ENCODE assay signal across 22 cellular contexts in genomic region chr1:50994997-50995396, GRCh38. TPM values are rescaled to one million over a fixed set of nuclear protein-coding genes. Genes with fewer than 3 reads are reported as not detected.
A peak's percentile ranks its signal among the peaks of the same experiment; 100 is the strongest.
DNase-seq lines count a peak whose midpoint lies in the region; ATAC-seq, FAIRE-seq and TF ChIP-seq lines count a peak whose summit lies in the region.
"Had no signal": no experiment of that assay in that cellular context is flagged by ENCODE, and none has a peak within 500 bp of the region (broad histone marks: within the 10 kb centered on the region; RNA-seq: fewer than 3 reads in every experiment).

No MANE protein-coding gene starts in this region.

- no peaks in the 10 kb centered on the region for H3K9me3 Mint-ChIP-seq in T-helper 2 cell treated with Interferon-gamma antibody and Interleukin-4, amounts not matched to agents 5 μg/mL and 100 μg/mL, for 36 hours
- H3K9me3 Mint-ChIP-seq: CD4-positive, alpha-beta T cell had no signal

- H3K9ac ChIP-seq in IMR-90 (ENCODE audit: low read depth, low read length) (no peak overlapping the region), K562 (ENCODE audit: insufficient read depth in 1 of 2, low read depth in 2 of 2, low read length in 2 of 2) (no peak overlapping the region), subcutaneous abdominal adipose tissue (ENCODE audit: low read length in 5 of 5) (no peak overlapping the region)
- H3K9ac ChIP-seq: BLaER1 treated with 17β-estradiol and CSF1 and Interleukin-3, amounts not matched to agents 10 nM and 100 nM had no signal

- H3K4me3 ChIP-seq in A549, result no peak overlapping the region
- no peak overlapping the region for H3K4me3 ChIP-seq in IMR-90 (ENCODE audit: insufficient read depth, low read depth, low read length)
- no peak overlapping the region for H3K4me3 ChIP-seq in K562
- no peak overlapping the region for H3K4me3 ChIP-seq in subcutaneous abdominal adipose tissue (ENCODE audit: low read depth in 1 of 5, low read length in 5 of 5)
- no peak overlapping the region for H3K4me3 ChIP-seq in foreskin fibroblast (ENCODE audit: low read depth in 1 of 2, low read length in 2 of 2)
- H3K4me3 ChIP-seq: BLaER1 treated with 17β-estradiol and CSF1 and Interleukin-3, amounts not matched to agents 10 nM and 100 nM had no signal

- H4K91ac ChIP-seq in IMR-90 (ENCODE audit: insufficient read depth, low read depth, low read length), result no peak overlapping the region

- FAIRE-seq in A549 (lab: Jason Lieb, UNC) (no peak), K562 (lab: Jason Lieb, UNC) (no peak)
- FAIRE-seq: D721Med, G401.6, GM12891, GM19239 had no signal

- no peaks in the 10 kb centered on the region for H3K79me2 ChIP-seq in K562 (ENCODE audit: control insufficient read depth, insufficient read depth, low read length)

- in situ Hi-C loops in IMR-90 (cut with MboI; ENCODE audit: low sequenced_read_pairs) (no loop called here), K562 (cut with MboI) (no loop called here)

- H3K36me3 ChIP-seq in IMR-90 (ENCODE audit: control insufficient read depth, insufficient read depth, low read length) (no peaks in the 10 kb centered on the region), K562 (ENCODE audit: control insufficient read depth, insufficient read depth, low read length) (no peaks in the 10 kb centered on the region), subcutaneous abdominal adipose tissue (ENCODE audit: control insufficient read depth in 5 of 5, insufficient read depth in 5 of 5, low read length in 5 of 5) (no peaks in the 10 kb centered on the region)
- H3K36me3 ChIP-seq: BLaER1 treated with 17β-estradiol and CSF1 and Interleukin-3, amounts not matched to agents 10 nM and 100 nM had no signal

- no peaks in the 10 kb centered on the region for H3K4me1 Mint-ChIP-seq in T-helper 2 cell treated with Interferon-gamma antibody and Interleukin-4, amounts not matched to agents 5 μg/mL and 100 μg/mL, for 36 hours (ENCODE audit: low read depth)

- H2AK5ac ChIP-seq in IMR-90 (ENCODE audit: low read depth, low read length), result no peak overlapping the region

- H3K9me3 ChIP-seq in A549, result no peaks in the 10 kb centered on the region
- H3K9me3 ChIP-seq in IMR-90 (ENCODE audit: control insufficient read depth, insufficient read depth, low read length), result no peaks in the 10 kb centered on the region
- no peaks in the 10 kb centered on the region; the same call in 1 of the 2 replicates for H3K9me3 ChIP-seq in K562 (replicated peaks; ENCODE audit: control insufficient read depth, insufficient read depth, low read depth, low read length)
- no peaks in the 10 kb centered on the region for H3K9me3 ChIP-seq in subcutaneous abdominal adipose tissue (ENCODE audit: control insufficient read depth in 5 of 5, low read length in 5 of 5)
- H3K9me3 ChIP-seq: Caco-2 had no signal

- no peak for TF ChIP-seq RAD21 in A549 (conservative IDR thresholded peaks at IDR 0.05 in 1 of 2, IDR thresholded peaks at IDR 0.05 in 1 of 2)
- TF ChIP-seq RAD21 in IMR-90 (IDR thresholded peaks at IDR 0.05; ENCODE audit: low read length), result no peak
- no peak for TF ChIP-seq RAD21 in K562 (CRISPR knock-in tag; conservative IDR thresholded peaks at IDR 0.05 in 1 of 2, IDR thresholded peaks at IDR 0.05 in 1 of 2)

- no peak overlapping the region for H3K4ac ChIP-seq in IMR-90 (ENCODE audit: low read depth, low read length)

- no peak for TF ChIP-seq POLR2A in A549 (IDR thresholded peaks at IDR 0.05; ENCODE audit: low read length)
- no peak for TF ChIP-seq POLR2A in IMR-90 (IDR thresholded peaks at IDR 0.05; ENCODE audit: low read depth, low read length)
- no peak for TF ChIP-seq POLR2A in K562 (conservative IDR thresholded peaks at IDR 0.05)

- no peak overlapping the region for H4K5ac ChIP-seq in IMR-90 (ENCODE audit: low read depth, low read length)

- H3K27me3 ChIP-seq in IMR-90 (ENCODE audit: control insufficient read depth, insufficient read depth, low read length) (no peaks in the 10 kb centered on the region), K562 (ENCODE audit: control insufficient read depth in 2 of 2, insufficient read depth in 2 of 2, low read length in 2 of 2) (no peaks in the 10 kb centered on the region), subcutaneous abdominal adipose tissue (ENCODE audit: control insufficient read depth in 5 of 5, insufficient read depth in 4 of 5, low read length in 5 of 5) (no peaks in the 10 kb centered on the region)
- H3K27me3 ChIP-seq: BLaER1 treated with 17β-estradiol and CSF1 and Interleukin-3, amounts not matched to agents 10 nM and 100 nM had no signal

- no peaks in the 10 kb centered on the region for H3K36me3 Mint-ChIP-seq in T-helper 2 cell treated with Interferon-gamma antibody and Interleukin-4, amounts not matched to agents 5 μg/mL and 100 μg/mL, for 36 hours (ENCODE audit: low read depth)
- H3K36me3 Mint-ChIP-seq: CD8-positive, alpha-beta T cell had no signal

- H3K27me3 Mint-ChIP-seq in T-helper 2 cell treated with Interferon-gamma antibody and Interleukin-4, amounts not matched to agents 5 μg/mL and 100 μg/mL, for 36 hours (ENCODE audit: low read depth), result peaks cover 22% of the 10 kb centered on the region
- H3K27me3 Mint-ChIP-seq: B cell had no signal

- H3K18ac ChIP-seq in IMR-90 (ENCODE audit: low read depth, low read length), result no peak overlapping the region

- no peak overlapping the region for H3K23ac ChIP-seq in IMR-90 (ENCODE audit: low read depth, low read length)

- CTCF ChIA-PET in A549 (lab: Yijun Ruan, JAX) (interaction anchor here (0.9 kb wide), 1 partner anchor 10 kb away, joined by 3 read pairs; no protein-coding TSS in a partner anchor), IMR-90 (lab: Yijun Ruan, JAX) (no interaction called here), K562 (lab: Yijun Ruan, JAX; ENCODE audit: low intra/inter-chr PET ratio) (no interaction called here)

- no peak overlapping the region for H3K56ac ChIP-seq in IMR-90 (ENCODE audit: extremely low read depth, insufficient read depth, low read length)

- H3K9me1 ChIP-seq in IMR-90 (ENCODE audit: insufficient read depth, low read length) (no peaks in the 10 kb centered on the region), K562 (ENCODE audit: control insufficient read depth, insufficient read depth, low read length) (no peaks in the 10 kb centered on the region)

- H2AFZ ChIP-seq in IMR-90 (replicated peaks; ENCODE audit: low read length, poor library complexity) (no peak overlapping the region), K562 (ENCODE audit: low read depth, low read length) (no peak overlapping the region)

- intact Hi-C loops in IMR-90 (cut with micrococcal nuclease), result no loop called here
- intact Hi-C loops in K562 (cut with micrococcal nuclease), result no loop called here

- dilution Hi-C loops in IMR-90 (cut with HindIII; ENCODE audit: low sequenced_read_pairs, unreplicated experiment), result no loop called here

- H2BK20ac ChIP-seq in IMR-90 (ENCODE audit: low read depth, low read length), result no peak overlapping the region

- H2BK120ac ChIP-seq in IMR-90 (ENCODE audit: low read depth, low read length), result no peak overlapping the region

- H3K14ac ChIP-seq in IMR-90 (replicated peaks; ENCODE audit: low read depth, low read length), result no peak overlapping the region

- H4K8ac ChIP-seq in IMR-90 (ENCODE audit: low read depth in 2 of 2, low read length in 2 of 2), result no peak overlapping the region

- no peak overlapping the region for H3K27ac ChIP-seq in A549
- H3K27ac ChIP-seq in IMR-90 (ENCODE audit: insufficient read depth, low read length), result no peak overlapping the region
- H3K27ac ChIP-seq in K562 (ENCODE audit: extremely low read depth, low read depth, low read length), result no peak overlapping the region
- H3K27ac ChIP-seq in subcutaneous abdominal adipose tissue (ENCODE audit: low read depth, low read length), result peak overlapping the region; percentile 69
- H3K27ac ChIP-seq: BLaER1 treated with 17β-estradiol and CSF1 and Interleukin-3, amounts not matched to agents 10 nM and 100 nM; C4-2B had no signal

- H2BK15ac ChIP-seq in IMR-90 (ENCODE audit: low read depth, low read length), result no peak overlapping the region

- H3K4me3 Mint-ChIP-seq in T-helper 2 cell treated with Interferon-gamma antibody and Interleukin-4, amounts not matched to agents 5 μg/mL and 100 μg/mL, for 36 hours, result no peak overlapping the region
- H3K4me3 Mint-ChIP-seq: B cell; CD4-positive, alpha-beta T cell; CD8-positive, alpha-beta T cell had no signal

- BruUV-seq in IMR-90 (replicated peaks; lab: Mats Ljungman, UMichigan) (no TSS peak), K562 (replicated peaks; lab: Mats Ljungman, UMichigan) (no TSS peak)

- POLR2A ChIA-PET in A549 (lab: Yijun Ruan, JAX), result no interaction called here
- POLR2A ChIA-PET in IMR-90 (lab: Charles Lee; ENCODE audit: unreplicated experiment), result no interaction called here
- POLR2A ChIA-PET in K562 (lab: Yijun Ruan, JAX), result interaction anchor here (1.0 kb wide), 1 partner anchor 13 kb away, joined by 3 read pairs; no protein-coding TSS in a partner anchor

- no peak overlapping the region for H2AK9ac ChIP-seq in IMR-90 (replicated peaks; ENCODE audit: low read depth, low read length, poor library complexity)

- no peak overlapping the region for H2BK5ac ChIP-seq in IMR-90 (ENCODE audit: low read depth, low read length, poor library complexity, severe bottlenecking)

- TF ChIP-seq EP300 in A549 (IDR thresholded peaks at IDR 0.05) (no peak), K562 (IDR thresholded peaks at IDR 0.05; ENCODE audit: low read length) (no peak)

- H3K4me2 ChIP-seq in A549, result no peak overlapping the region
- H3K4me2 ChIP-seq in IMR-90 (ENCODE audit: low read depth, low read length), result no peak overlapping the region
- no peak overlapping the region for H3K4me2 ChIP-seq in K562 (ENCODE audit: insufficient read depth, low read length)
- H3K4me2 ChIP-seq: BLaER1 treated with 17β-estradiol and CSF1 and Interleukin-3, amounts not matched to agents 10 nM and 100 nM had no signal

- no peak for TF ChIP-seq CTCF in A549 (IDR thresholded peaks at IDR 0.05)
- TF ChIP-seq CTCF in IMR-90 (conservative IDR thresholded peaks at IDR 0.05; ENCODE audit: low read depth, low read length), result no peak
- no peak for TF ChIP-seq CTCF in K562 (IDR thresholded peaks at IDR 0.05 in 2 of 3, conservative IDR thresholded peaks at IDR 0.05 in 1 of 3; ENCODE audit: insufficient read depth in 2 of 3, low read depth in 1 of 3, low read length in 3 of 3)
- TF ChIP-seq CTCF in foreskin fibroblast (IDR thresholded peaks at IDR 0.05; ENCODE audit: low read depth, low read length), result no peak

- no peaks in the 10 kb centered on the region for H4K20me1 ChIP-seq in IMR-90 (ENCODE audit: insufficient read depth, low read length)
- H4K20me1 ChIP-seq in K562 (replicated peaks; ENCODE audit: control insufficient read depth, insufficient read depth, low read length), result no peaks in the 10 kb centered on the region
- H4K20me1 ChIP-seq: BLaER1 treated with 17β-estradiol and CSF1 and Interleukin-3, amounts not matched to agents 10 nM and 100 nM had no signal

- H3K4me1 ChIP-seq in A549 (no peaks in the 10 kb centered on the region), IMR-90 (ENCODE audit: control insufficient read depth, insufficient read depth, low read length) (no peaks in the 10 kb centered on the region), K562 (replicated peaks in 1 of 2; ENCODE audit: control insufficient read depth in 2 of 2, insufficient read depth in 2 of 2, low read length in 2 of 2) (no peaks in the 10 kb centered on the region), subcutaneous abdominal adipose tissue (ENCODE audit: control insufficient read depth in 5 of 5, insufficient read depth in 5 of 5, low read length in 5 of 5) (peaks cover 0 to 19% (median 0%) of the 10 kb centered on the region in 5 donors)
- H3K4me1 ChIP-seq: Caco-2 had no signal

- ATAC-seq in A549 (no peak), IMR-90 (ENCODE audit: low read depth) (no peak), K562 (no peak)
- ATAC-seq: CD8-positive, alpha-beta T cell had no signal

- no peak overlapping the region for H3K27ac Mint-ChIP-seq in T-helper 2 cell treated with Interferon-gamma antibody and Interleukin-4, amounts not matched to agents 5 μg/mL and 100 μg/mL, for 36 hours
- H3K27ac Mint-ChIP-seq: B cell; CD4-positive, alpha-beta T cell; CD8-positive, alpha-beta T cell had no signal

- WGBS in A549 (ENCODE audit: missing lambda C conversion rate), result 86% methylated on average over 4 of the region's 4 CpGs
- no CpG with 5 or more reads among the region's 4 CpGs for WGBS in IMR-90 (ENCODE audit: extremely low coverage in 2 of 2, insufficient read length in 1 of 2), 2 experiments
- 39% methylated on average over 4 of the region's 4 CpGs for WGBS in K562 (ENCODE audit: insufficient coverage, low coverage, missing lambda C conversion rate)

- no peak for DNase-seq in A549 (ENCODE audit: low read depth in 1 of 2, low spot score in 1 of 2)
- DNase-seq in IMR-90, result no peak
- no peak for DNase-seq in K562 (ENCODE audit: extremely low read depth in 1 of 4, low spot score in 3 of 4)
- DNase-seq in hepatic stellate cell (ENCODE audit: low spot score), result no peak
- DNase-seq in foreskin fibroblast, result no peak
- no peak for DNase-seq in T-helper 2 cell treated with Interferon-gamma antibody and Interleukin-4, amounts not matched to agents 5 μg/mL and 100 μg/mL, for 36 hours (ENCODE audit: low spot score)
- DNase-seq: 8988T; AML-193; Caco-2; Calu3; CD4-positive, alpha-beta T cell; CD8-positive, alpha-beta T cell; DMS79 treated with DMSO at 0.1 percent for 48 hours; GF-D8 had no signal

- no peaks in the 10 kb centered on the region for H3K79me1 ChIP-seq in IMR-90 (ENCODE audit: low read depth in 1 of 2, low read length in 2 of 2)

RNA-seq across cellular contexts. Expression of gene CDKN2C, which starts 25.0 kb away (rescaled TPM):
- polyA plus RNA-seq in A549 (2011; rRNA removed) (9.9 and 13.0 TPM in 2 replicates), A549 (2017; fragmentation: RNase III; extraction: RNeasy Plus Mini Kit Qiagen cat#74134 plus additional on column Dnase treatment) (14.7 to 17.7 TPM (median 16.8 TPM) in 3 replicates), IMR-90 (2012; rRNA removed) (13.5 and 15.5 TPM in 2 replicates), K562 (2011; rRNA removed) (27.0 and 28.5 TPM in 2 replicates), K562 (2014; fragmentation: Illumina TruSeq; extraction: Trizol) (40.5 and 45.9 TPM in 2 replicates), K562 (2014; fragmentation: Nextera tagmentation; extraction: Ambion mirVana) (10 to 100 TPM; 11.9 to 18.2 TPM), K562 (2014; rRNA removed) (56.3 and 56.4 TPM in 2 replicates)
- polyA plus RNA-seq in A549 (2012; cell fraction: cytosol; rRNA removed), result 12.1 and 13.5 TPM in 2 replicates
- 8.8 and 10.3 TPM in 2 replicates for polyA plus RNA-seq in A549 (2012; cell fraction: nucleus; rRNA removed)
- polyA minus RNA-seq in A549 (2011; rRNA and poly(A)+ RNA removed), result 7.4 and 8.0 TPM in 2 replicates
- total RNA-seq in IMR-90 (2012; rRNA removed) (14.3 and 18.9 TPM in 2 replicates), K562 (2014; rRNA removed) (74.3 and 82.0 TPM in 2 replicates), K562 (2014; rRNA removed; fragmentation: Illumina TruSeq; extraction: Trizol) (38.2 and 41.3 TPM in 2 replicates), K562 (2015; rRNA removed; fragmentation: Illumina TruSeq; extraction: Trizol) (64.5 and 67.1 TPM in 2 replicates), K562 (2021) (56.7 and 62.2 TPM in 2 replicates)
- 7.1 and 10.0 TPM in 2 replicates for polyA plus RNA-seq in IMR-90 (2012; cell fraction: cytosol; rRNA removed)
- polyA plus RNA-seq in IMR-90 (2012; cell fraction: nucleus; rRNA removed; ENCODE audit: low replicate concordance), result 3.0 and 4.7 TPM in 2 replicates
- 15.8 and 16.4 TPM in 2 replicates for total RNA-seq in K562 (2011; cell fraction: chromatin; rRNA removed; ENCODE audit: low replicate concordance)
- 19.7 and 20.7 TPM in 2 replicates for total RNA-seq in K562 (2011; cell fraction: nucleolus; rRNA removed)
- 19.7 and 23.7 TPM in 2 replicates for total RNA-seq in K562 (2011; cell fraction: nucleoplasm; rRNA removed)
- polyA plus RNA-seq in K562 (2011; cell fraction: cytosol; rRNA removed), result 30.9 and 35.2 TPM in 2 replicates
- 17.3 and 17.5 TPM in 2 replicates for polyA plus RNA-seq in K562 (2011; cell fraction: nucleus; rRNA removed)
- polyA plus RNA-seq in K562 (2012), result 67.6 and 71.5 TPM in 2 replicates
- 25.9 and 29.4 TPM in 2 replicates for polyA minus RNA-seq in K562 (2011; rRNA and poly(A)+ RNA removed)
- 17.3 and 18.8 TPM in 2 replicates for polyA minus RNA-seq in K562 (2011; cell fraction: cytosol; rRNA and poly(A)+ RNA removed)
- 17.5 and 42.1 TPM in 2 replicates for polyA minus RNA-seq in K562 (2011; cell fraction: nucleus; rRNA and poly(A)+ RNA removed)

RNA-seq across cellular contexts. Expression of gene FAF1, which starts 34.9 kb away (rescaled TPM):
- polyA plus RNA-seq in A549 (2011; rRNA removed) (46.2 and 57.5 TPM in 2 replicates), A549 (2017; fragmentation: RNase III; extraction: RNeasy Plus Mini Kit Qiagen cat#74134 plus additional on column Dnase treatment) (29.9 to 31.7 TPM (median 31.2 TPM) in 3 replicates), IMR-90 (2012; rRNA removed) (15.4 and 18.8 TPM in 2 replicates), K562 (2011; rRNA removed) (88.2 and 118 TPM in 2 replicates), K562 (2014; fragmentation: Illumina TruSeq; extraction: Trizol) (186 and 212 TPM in 2 replicates), K562 (2014; fragmentation: Nextera tagmentation; extraction: Ambion mirVana) (10 to 100 TPM; 48.7 to 60.9 TPM), K562 (2014; rRNA removed) (78.9 and 92.7 TPM in 2 replicates)
- polyA plus RNA-seq in A549 (2012; cell fraction: cytosol; rRNA removed), result 4.5 and 5.3 TPM in 2 replicates
- polyA plus RNA-seq in A549 (2012; cell fraction: nucleus; rRNA removed), result 1.5 and 5.1 TPM in 2 replicates
- polyA minus RNA-seq in A549 (2011; rRNA and poly(A)+ RNA removed), result 32.2 and 41.3 TPM in 2 replicates
- total RNA-seq in IMR-90 (2012; rRNA removed) (72.9 and 78.0 TPM in 2 replicates), K562 (2014; rRNA removed) (76.3 and 76.7 TPM in 2 replicates), K562 (2014; rRNA removed; fragmentation: Illumina TruSeq; extraction: Trizol) (225 and 267 TPM in 2 replicates), K562 (2015; rRNA removed; fragmentation: Illumina TruSeq; extraction: Trizol) (163 and 176 TPM in 2 replicates), K562 (2021) (186 and 190 TPM in 2 replicates)
- 1.5 and 12.3 TPM in 2 replicates for polyA plus RNA-seq in IMR-90 (2012; cell fraction: cytosol; rRNA removed)
- 0.66 and 6.9 TPM in 2 replicates for polyA plus RNA-seq in IMR-90 (2012; cell fraction: nucleus; rRNA removed; ENCODE audit: low replicate concordance)
- total RNA-seq in K562 (2011; cell fraction: chromatin; rRNA removed; ENCODE audit: low replicate concordance), result 281 and 434 TPM in 2 replicates
- 44.0 and 67.8 TPM in 2 replicates for total RNA-seq in K562 (2011; cell fraction: nucleolus; rRNA removed)
- 165 and 180 TPM in 2 replicates for total RNA-seq in K562 (2011; cell fraction: nucleoplasm; rRNA removed)
- 12.0 and 44.0 TPM in 2 replicates for polyA plus RNA-seq in K562 (2011; cell fraction: cytosol; rRNA removed)
- polyA plus RNA-seq in K562 (2011; cell fraction: nucleus; rRNA removed), result 30.1 and 41.4 TPM in 2 replicates
- 144 and 167 TPM in 2 replicates for polyA plus RNA-seq in K562 (2012)
- polyA minus RNA-seq in K562 (2011; rRNA and poly(A)+ RNA removed), result 295 and 351 TPM in 2 replicates
- 85.8 and 99.9 TPM in 2 replicates for polyA minus RNA-seq in K562 (2011; cell fraction: cytosol; rRNA and poly(A)+ RNA removed)
- 46.4 and 174 TPM in 2 replicates for polyA minus RNA-seq in K562 (2011; cell fraction: nucleus; rRNA and poly(A)+ RNA removed)

Comparison
In these comparisons a context has a peak if more than half of its experiments do, and no peak if none do; other contexts are left out.
1. Of the 35 proteins assayed by ChIP-seq in both K562 and A549: peak only in K562: none; only in A549: none; in both: MAFK; in neither: 34.